12 cellular contexts compared by ENCODE assay signal in genomic region chr14:94143239-94143638, GRCh38. TPM values are rescaled to one million over a fixed set of nuclear protein-coding genes. Genes with fewer than 3 reads are reported as not detected.
DNase-seq lines count a peak whose midpoint lies in the region; ATAC-seq and TF ChIP-seq lines count a peak whose summit lies in the region.
"Had no signal": no experiment of that assay in that cellular context is flagged by ENCODE, and none has a peak within 500 bp of the region (broad histone marks: within the 10 kb centered on the region; RNA-seq: fewer than 3 reads in every experiment).

No MANE protein-coding gene starts in this region.

- H3K9me3 Mint-ChIP-seq in activated T-cell treated with anti-CD3 and anti-CD28 coated beads, Interleukin-2, amount 50 U/mL, for 4 hours: no peaks in the 10 kb centered on the region
- H3K9me3 Mint-ChIP-seq: stimulated activated effector memory CD8-positive, alpha-beta T cell treated with anti-CD3 and anti-CD28 coated beads, Interleukin-12 subunit alpha, Interleukin-12 subunit beta, amount 100 ng/mL, for 72 hours had no signal

- DNase-seq in AG09319 (ENCODE audit: extremely low read depth, low read depth) (no peak), GM12864 (ENCODE audit: low read depth) (no peak), RKO (ENCODE audit: low spot score) (peak; percentile 47), fibroblast of pulmonary artery (ENCODE audit: low read depth) (no peak), mesenteric fat pad (ENCODE audit: low spot score) (no peak)
- no peak for DNase-seq in activated T-cell treated with anti-CD3 and anti-CD28 coated beads, Interleukin-2, amount 50 U/mL, for 4 hours
- DNase-seq: left ventricle myocardium superior, NCI-H1436 treated with DMSO at 0.1 percent for 48 hours, sigmoid colon had no signal

- peaks cover 14% of the 10 kb centered on the region for H3K4me1 Mint-ChIP-seq in activated T-cell treated with anti-CD3 and anti-CD28 coated beads, Interleukin-2, amount 50 U/mL, for 4 hours (ENCODE audit: low read depth)

- peak; percentile 6 for TF ChIP-seq CTCF in AG09319 (IDR thresholded peaks at IDR 0.05; ENCODE audit: low read depth, low read length)
- TF ChIP-seq CTCF in GM12864 (IDR thresholded peaks at IDR 0.05; ENCODE audit: low read depth, low read length, missing control alignments): peak; percentile 61
- TF ChIP-seq CTCF in fibroblast of pulmonary artery (IDR thresholded peaks at IDR 0.05; ENCODE audit: low read length, missing control alignments): peak; percentile 37

- H3K27me3 Mint-ChIP-seq in activated T-cell treated with anti-CD3 and anti-CD28 coated beads, Interleukin-2, amount 50 U/mL, for 4 hours (ENCODE audit: low read depth): peaks cover 2% of the 10 kb centered on the region

- no peak overlapping the region for H3K4me3 ChIP-seq in GM12864 (ENCODE audit: low read depth, low read length)
- H3K4me3 ChIP-seq in fibroblast of pulmonary artery (replicated peaks; ENCODE audit: low read depth, low read length): no peak overlapping the region
- H3K4me3 ChIP-seq: sigmoid colon had no signal

- no peak for ATAC-seq in HG03469 (IDR thresholded peaks at IDR 0.05; ENCODE audit: unreplicated experiment)
- no peak for ATAC-seq in activated CD4-positive, CD25-positive, alpha-beta regulatory T cell treated with anti-CD3 and anti-CD28 coated beads, Interleukin-2, amount 50 U/mL, for 24 hours
- ATAC-seq in activated T-cell treated with anti-CD3 and anti-CD28 coated beads, Interleukin-2, amount 50 U/mL, for 4 hours: no peak
- ATAC-seq: left ventricle myocardium superior; stimulated activated effector memory CD8-positive, alpha-beta T cell treated with anti-CD3 and anti-CD28 coated beads, Interleukin-12 subunit alpha, Interleukin-12 subunit beta, amount 100 ng/mL, for 72 hours had no signal

- H3K4me3 Mint-ChIP-seq in activated T-cell treated with anti-CD3 and anti-CD28 coated beads, Interleukin-2, amount 50 U/mL, for 4 hours: no peak overlapping the region
- H3K4me3 Mint-ChIP-seq: stimulated activated effector memory CD8-positive, alpha-beta T cell treated with anti-CD3 and anti-CD28 coated beads, Interleukin-12 subunit alpha, Interleukin-12 subunit beta, amount 100 ng/mL, for 72 hours had no signal

- H3K36me3 Mint-ChIP-seq in activated T-cell treated with anti-CD3 and anti-CD28 coated beads, Interleukin-2, amount 50 U/mL, for 4 hours (ENCODE audit: insufficient read depth): no peaks in the 10 kb centered on the region
- H3K36me3 Mint-ChIP-seq: stimulated activated effector memory CD8-positive, alpha-beta T cell treated with anti-CD3 and anti-CD28 coated beads, Interleukin-12 subunit alpha, Interleukin-12 subunit beta, amount 100 ng/mL, for 72 hours had no signal

RNA-seq across cellular contexts. Expression of gene IFI27L2, which starts 13.8 kb away (rescaled TPM):
- 42.6 TPM for total RNA-seq in mesenteric fat pad
- 10 to 100 TPM; 19.3 to 26.4 (median 23.6) TPM for total RNA-seq in activated T-cell treated with anti-CD3 and anti-CD28 coated beads, Interleukin-2, amount 50 U/mL, for 4 hours

RNA-seq across cellular contexts. Expression of gene PPP4R4, which starts 30.9 kb away (rescaled TPM):
- 0.13 TPM for total RNA-seq in mesenteric fat pad
- 1 to 10 TPM; 2.0 to 4.2 (median 2.8) TPM for total RNA-seq in activated T-cell treated with anti-CD3 and anti-CD28 coated beads, Interleukin-2, amount 50 U/mL, for 4 hours

RNA-seq across cellular contexts. Expression of gene IFI27, which starts 32.7 kb away (rescaled TPM):
- total RNA-seq in mesenteric fat pad: 495 TPM
- 1 to 10 TPM; 1.3 to 1.7 (median 1.3) TPM for total RNA-seq in activated T-cell treated with anti-CD3 and anti-CD28 coated beads, Interleukin-2, amount 50 U/mL, for 4 hours

Comparison
In these comparisons a context has a peak if more than half of its experiments do, and no peak if none do; other contexts are left out.
1. CTCF ChIP-seq: peak in every context shown above with its lines; median percentile 61 in GM12864; 37 in fibroblast of pulmonary artery; 6 in AG09319.
2. RNA of gene IFI27, which starts 32.7 kb away (total RNA-seq): 495 TPM in mesenteric fat pad (single experiment); 1.3 to 1.7 TPM in activated T-cell treated with anti-CD3 and anti-CD28 coated beads, Interleukin-2, amount 50 U/mL, for 4 hours; every median in the first group is over 100 times any median in the second.